In the genomic region with DNA sequence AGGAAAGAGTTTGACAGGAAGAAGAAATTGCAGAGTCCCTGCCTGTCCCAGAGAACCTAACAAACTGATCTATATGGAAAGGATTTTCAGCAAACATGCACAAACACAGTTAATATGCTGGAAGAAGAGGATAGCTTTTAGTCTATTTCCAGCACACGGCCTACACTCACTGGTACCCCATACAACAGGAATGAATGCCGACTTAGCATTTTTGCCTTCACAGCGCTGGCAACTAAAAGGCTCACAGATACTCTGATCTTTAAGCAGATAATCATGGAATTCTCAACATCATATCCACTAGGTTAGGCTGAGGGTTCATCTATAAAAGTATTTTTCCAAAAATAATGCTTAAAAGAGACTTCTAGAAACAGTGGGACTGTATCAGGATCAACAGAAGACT, we compare ENCODE assay signal across 32 cellular contexts. TPM values are rescaled to one million over a fixed set of nuclear protein-coding genes. Genes with fewer than 3 reads are reported as not detected.
"Had no signal": no experiment of that assay in that cellular context is flagged by ENCODE, and none has a peak within 500 bp of the region (broad histone marks: within the 10 kb centered on the region; RNA-seq: fewer than 3 reads in every experiment).

No MANE protein-coding gene starts in this region.

- H3K9me3 ChIP-seq: ascending aorta had no signal

- H3K27ac ChIP-seq: ascending aorta, cardiac muscle cell, WERI-Rb-1 had no signal

- H3K27me3 ChIP-seq: ascending aorta, cardiac muscle cell had no signal

- H3K4me1 ChIP-seq: ascending aorta had no signal

- H3K36me3 ChIP-seq: cardiac muscle cell, WERI-Rb-1 had no signal

- FAIRE-seq: bronchial epithelial cell had no signal

- H3K4me3 ChIP-seq: ascending aorta, cardiac muscle cell had no signal

- ATAC-seq: activated CD4-positive, alpha-beta T cell treated with anti-CD3 and anti-CD28 coated beads for 36 hours; activated CD4-positive, CD25-positive, alpha-beta regulatory T cell treated with anti-CD3 and anti-CD28 coated beads, Interleukin-2, amount 50 U/mL, for 24 hours; activated CD8-positive, alpha-beta memory T cell treated with anti-CD3 and anti-CD28 coated beads, Interleukin-2, amount 10 ng/mL, durations not matched to agents 7 days and 5 days; activated CD8-positive, alpha-beta T cell treated with anti-CD3 and anti-CD28 coated beads, Interleukin-2, amount 10 ng/mL, durations not matched to agents 7 days and 5 days; activated naive CD8-positive, alpha-beta T cell treated with anti-CD3 and anti-CD28 coated beads, Interleukin-2, amount 50 U/mL, for 24 hours; WTC11 had no signal

- DNase-seq: activated CD4-positive, alpha-beta memory T cell treated with anti-CD3 and anti-CD28 coated beads, Interleukin-2, amount 10 ng/mL, durations not matched to agents 7 days and 5 days; activated CD4-positive, alpha-beta T cell treated with anti-CD3 and anti-CD28 coated beads for 1 hour; activated CD4-positive, alpha-beta T cell treated with anti-CD3 and anti-CD28 coated beads for 36 hours; activated CD4-positive, alpha-beta T cell treated with anti-CD3 and anti-CD28 coated beads for 48 hours; activated CD4-positive, alpha-beta T cell treated with anti-CD3 and anti-CD28 coated beads, Interleukin-2, amount 10 ng/mL, durations not matched to agents 7 days and 5 days; activated CD4-positive, alpha-beta T cell treated with anti-CD3 and anti-CD28 coated beads, Interleukin-2, amount 50 U/mL, for 48 hours; activated CD4-positive, CD25-positive, alpha-beta regulatory T cell; activated CD8-positive, alpha-beta memory T cell treated with anti-CD3 and anti-CD28 coated beads for 24 hours; activated CD8-positive, alpha-beta memory T cell treated with anti-CD3 and anti-CD28 coated beads, Interleukin-2, amount 10 ng/mL, durations not matched to agents 7 days and 5 days; activated CD8-positive, alpha-beta memory T cell treated with anti-CD3 and anti-CD28 coated beads, Interleukin-2, amount 50 U/mL, for 48 hours; activated CD8-positive, alpha-beta T cell treated with anti-CD3 and anti-CD28 coated beads, Interleukin-2, amount 10 ng/mL, durations not matched to agents 7 days and 5 days; activated effector memory CD4-positive, alpha-beta T cell treated with Interleukin-2 at 50 U/mL for 16 hours; activated gamma-delta T cell; activated naive CD4-positive, alpha-beta T cell treated with anti-CD3 and anti-CD28 coated beads, Interleukin-2, amount 10 ng/mL, durations not matched to agents 7 days and 5 days; activated naive CD4-positive, alpha-beta T cell treated with Interleukin-2 at 50 U/mL for 16 hours; activated naive CD8-positive, alpha-beta T cell treated with anti-CD3 and anti-CD28 coated beads, Interleukin-2, amount 10 ng/mL, durations not matched to agents 7 days and 5 days; activated naive CD8-positive, alpha-beta T cell treated with anti-CD3 and anti-CD28 coated beads, Interleukin-2, amount 50 U/mL, for 24 hours; activated T-cell treated with anti-CD3 and anti-CD28 coated beads, Interleukin-2, amount 50 U/mL, for 24 hours; activated T-cell treated with anti-CD3 and anti-CD28 coated beads, Interleukin-2, amount 50 U/mL, for 48 hours; amygdala; anterior cingulate cortex; caudate nucleus; cerebellar nuclear complex; T-helper 1 cell; T-helper 2 cell; T-helper 9 cell; WERI-Rb-1 had no signal

RNA-seq across cellular contexts. Expression of a gene that starts 9.8 kb away (rescaled TPM):
- total RNA-seq: ascending aorta had no signal
